ENCODE assay signal across 10 cellular contexts in genomic region chr19:4589579-4590410, GRCh38. TPM values are rescaled to one million over a fixed set of nuclear protein-coding genes. Genes with fewer than 3 reads are reported as not detected.
DNase-seq lines count a peak whose midpoint lies in the region; TF ChIP-seq lines count a peak whose summit lies in the region.
"Had no signal": no experiment of that assay in that cellular context is flagged by ENCODE, and none has a peak within 500 bp of the region (broad histone marks: within the 10 kb centered on the region; RNA-seq: fewer than 3 reads in every experiment).

No MANE protein-coding gene starts in this region.

- no peaks in the 10 kb centered on the region for H3K9me3 ChIP-seq in fibroblast of lung (ENCODE audit: control insufficient read depth, insufficient read depth, low read depth, low read length)
- H3K9me3 ChIP-seq in spleen: no peaks in the 10 kb centered on the region
- H3K9me3 ChIP-seq: gastrocnemius medialis had no signal

- no peaks in the 10 kb centered on the region for H4K20me1 ChIP-seq in fibroblast of lung (ENCODE audit: control insufficient read depth, extremely low read depth, insufficient read depth, low read length)

- no peak overlapping the region for H3K4me2 ChIP-seq in fibroblast of lung (ENCODE audit: extremely low read depth, insufficient read depth, low read length)

- no peaks in the 10 kb centered on the region for H3K4me1 Mint-ChIP-seq in activated CD4-positive, alpha-beta T cell treated with anti-CD3 and anti-CD28 coated beads, Interleukin-2, amount 10 ng/mL, durations not matched to agents 24 days and 14 days

- H3K4me3 ChIP-seq in fibroblast of lung (replicated peaks in 1 of 4; ENCODE audit: control extremely low read depth in 1 of 4, insufficient read depth in 1 of 4, low read depth in 3 of 4, low read length in 4 of 4) (no peak overlapping the region), spleen (no peak overlapping the region)
- H3K4me3 ChIP-seq: gastrocnemius medialis had no signal

- no peak overlapping the region for H3K27ac Mint-ChIP-seq in activated CD4-positive, alpha-beta T cell treated with anti-CD3 and anti-CD28 coated beads, Interleukin-2, amount 10 ng/mL, durations not matched to agents 24 days and 14 days

- H3K36me3 Mint-ChIP-seq in activated CD4-positive, alpha-beta T cell treated with anti-CD3 and anti-CD28 coated beads, Interleukin-2, amount 10 ng/mL, durations not matched to agents 24 days and 14 days (ENCODE audit: low read depth): no peaks in the 10 kb centered on the region

- CTCF ChIA-PET in HEK293T (lab: Yijun Ruan, JAX): interaction anchor here (0.6 to 1.8 kb wide), 4 partner anchors 10 to 83 kb away, joined by 3 to 9 read pairs (median 6); no protein-coding TSS in a partner anchor

- no peak overlapping the region for H3K4me3 Mint-ChIP-seq in activated CD4-positive, alpha-beta T cell treated with anti-CD3 and anti-CD28 coated beads, Interleukin-2, amount 10 ng/mL, durations not matched to agents 24 days and 14 days

- no peak overlapping the region for H3K9ac ChIP-seq in fibroblast of lung (ENCODE audit: insufficient read depth, low read length)

- WGBS in spleen, 5 donors: 46 to 54% (median 50%) methylated on average over 11 of the region's 11 CpGs

- no peak for TF ChIP-seq POLR2A in spleen (IDR thresholded peaks at IDR 0.05)

- H3K27me3 Mint-ChIP-seq in activated CD4-positive, alpha-beta T cell treated with anti-CD3 and anti-CD28 coated beads, Interleukin-2, amount 10 ng/mL, durations not matched to agents 24 days and 14 days: peaks cover 40% of the 10 kb centered on the region

- intact Hi-C loops in activated CD4-positive, alpha-beta T cell treated with anti-CD3 and anti-CD28 coated beads, Interleukin-2, amount 10 ng/mL, durations not matched to agents 24 days and 14 days (cut with micrococcal nuclease): no loop called here
- intact Hi-C loops in spleen (cut with DNase I; ENCODE audit: low total_unique reads): no loop called here

- TF ChIP-seq CTCF in fibroblast of lung (conservative IDR thresholded peaks at IDR 0.05 in 1 of 2, IDR thresholded peaks at IDR 0.05 in 1 of 2; ENCODE audit: low read depth in 1 of 2, low read length in 2 of 2): peak; percentile 11 to 52
- TF ChIP-seq CTCF in spleen (IDR thresholded peaks at IDR 0.05 in 8 of 11, conservative IDR thresholded peaks at IDR 0.05 in 3 of 11): peak in 8 of 11 experiments; percentile 6 to 57 (median 33)

- H3K36me3 ChIP-seq in fibroblast of lung (ENCODE audit: control insufficient read depth, insufficient read depth, low read length) (no peaks in the 10 kb centered on the region), spleen (no peaks in the 10 kb centered on the region)
- H3K36me3 ChIP-seq: gastrocnemius medialis had no signal

- H3K4me1 ChIP-seq in fibroblast of lung (ENCODE audit: control insufficient read depth, extremely low read depth, insufficient read depth, low read length) (no peaks in the 10 kb centered on the region), spleen (peaks cover under 1 to 6% (median 3%) of the 10 kb centered on the region in 6 donors)

- H3K27me3 ChIP-seq in fibroblast of lung (ENCODE audit: control insufficient read depth, insufficient read depth, low read length): peaks cover 15% of the 10 kb centered on the region
- peaks cover 0 to 94% (median 20%) of the 10 kb centered on the region in 7 donors for H3K27me3 ChIP-seq in spleen (replicated peaks in 1 of 7)

- H3K79me2 ChIP-seq in fibroblast of lung (ENCODE audit: control insufficient read depth, insufficient read depth, low read length): no peaks in the 10 kb centered on the region

- H3K9me3 Mint-ChIP-seq in activated CD4-positive, alpha-beta T cell treated with anti-CD3 and anti-CD28 coated beads, Interleukin-2, amount 10 ng/mL, durations not matched to agents 24 days and 14 days: no peaks in the 10 kb centered on the region

- no peak overlapping the region for H3K27ac ChIP-seq in fibroblast of lung (ENCODE audit: insufficient read depth, low read length)
- no peak overlapping the region for H3K27ac ChIP-seq in spleen
- H3K27ac ChIP-seq: gastrocnemius medialis had no signal

- no peak overlapping the region for H2AFZ ChIP-seq in fibroblast of lung (ENCODE audit: low read length)

- POLR2A ChIA-PET in HEK293T (lab: Yijun Ruan, JAX): no interaction called here

- DNase-seq in activated CD4-positive, alpha-beta T cell treated with anti-CD3 and anti-CD28 coated beads, Interleukin-2, amount 10 ng/mL, durations not matched to agents 24 days and 14 days: peak; percentile 67
- no peak for DNase-seq in activated CD4-positive, alpha-beta T cell treated with anti-CD3 and anti-CD28 coated beads for 4 hours
- DNase-seq in OCI-M1 (lab: John Stamatoyannopoulos, UW) (peak; percentile 74), fibroblast of lung (ENCODE audit: low read depth in 2 of 2) (no peak), spleen (no peak), inferior parietal cortex (ENCODE audit: extremely low spot score) (no peak), NCI-H748 treated with DMSO at 0.1 percent for 48 hours (lab: John Stamatoyannopoulos, UW) (no peak), HEK293T (ENCODE audit: extremely low spot score) (no peak)
- DNase-seq: activated CD8-positive, alpha-beta memory T cell treated with anti-CD3 and anti-CD28 coated beads for 24 hours; gastrocnemius medialis had no signal

TF ChIP-seq in HEK293T, 16 proteins besides CTCF, POLR2A, EP300 and RAD21:
- TF ChIP-seq FOXM1 (IDR thresholded peaks at IDR 0.05; ENCODE audit: borderline replicate concordance): no peak
- TF ChIP-seq ZNF384 (IDR thresholded peaks at IDR 0.05): no peak
- TF ChIP-seq TARDBP (IDR thresholded peaks at IDR 0.05): no peak
- no peak for TF ChIP-seq CTBP1 (IDR thresholded peaks at IDR 0.05; ENCODE audit: borderline replicate concordance)
- no peak for TF ChIP-seq SUZ12 (IDR thresholded peaks at IDR 0.05)
- TF ChIP-seq NFRKB (IDR thresholded peaks at IDR 0.05): no peak
- no peak for TF ChIP-seq BHLHE40 (IDR thresholded peaks at IDR 0.05; ENCODE audit: borderline replicate concordance)
- no peak for TF ChIP-seq ARNT (IDR thresholded peaks at IDR 0.05)
- TF ChIP-seq FOXK2 (IDR thresholded peaks at IDR 0.05): no peak
- TF ChIP-seq ELF4 (IDR thresholded peaks at IDR 0.05): no peak
- no peak for TF ChIP-seq HDGF (IDR thresholded peaks at IDR 0.05; ENCODE audit: borderline replicate concordance)
- TF ChIP-seq FOXA1 (IDR thresholded peaks at IDR 0.05): no peak
- TF ChIP-seq LEF1 (IDR thresholded peaks at IDR 0.05; ENCODE audit: borderline replicate concordance): no peak
- no peak for TF ChIP-seq SP1 (IDR thresholded peaks at IDR 0.05)
- no peak for TF ChIP-seq L3MBTL2 (conservative IDR thresholded peaks at IDR 0.05)
- TF ChIP-seq PKNOX1 (IDR thresholded peaks at IDR 0.05): no peak

RNA-seq across cellular contexts. Expression of gene SEMA6B, which starts 30.3 kb away (rescaled TPM):
- 0.40 TPM in 1 of 2 replicates, not detected in the other for total RNA-seq in activated CD4-positive, alpha-beta T cell treated with anti-CD3 and anti-CD28 coated beads, Interleukin-2, amount 10 ng/mL, durations not matched to agents 24 days and 14 days
- total RNA-seq in fibroblast of lung: under 0.01 TPM in 2 replicates
- polyA plus RNA-seq in fibroblast of lung: 0.07 and 0.31 TPM in 2 replicates
- polyA plus RNA-seq in fibroblast of lung (2012): 0.16 and 0.45 TPM in 2 replicates
- polyA minus RNA-seq in fibroblast of lung (ENCODE audit: low replicate concordance): 0.33 and 1.6 TPM in 2 replicates
- total RNA-seq in spleen: 10 to 100 TPM; 20.7 to 85.0 (median 55.6) TPM
- 10 to 100 TPM in 2 of 3 donors, 1 to 10 TPM in 1; 5.5 to 24.6 (median 11.2) TPM for polyA plus RNA-seq in spleen

RNA-seq across cellular contexts. Expression of gene TNFAIP8L1, which starts 49.5 kb away (rescaled TPM):
- total RNA-seq in activated CD4-positive, alpha-beta T cell treated with anti-CD3 and anti-CD28 coated beads, Interleukin-2, amount 10 ng/mL, durations not matched to agents 24 days and 14 days: 12.5 and 13.5 TPM in 2 replicates
- 1.5 and 4.0 TPM in 2 replicates for total RNA-seq in fibroblast of lung
- 2.3 and 3.0 TPM in 2 replicates for polyA plus RNA-seq in fibroblast of lung
- 3.2 and 4.4 TPM in 2 replicates for polyA plus RNA-seq in fibroblast of lung (2012)
- 3.5 and 4.9 TPM in 2 replicates for polyA minus RNA-seq in fibroblast of lung (ENCODE audit: low replicate concordance)
- 10 to 100 TPM; 21.6 to 39.8 (median 27.5) TPM for total RNA-seq in spleen
- polyA plus RNA-seq in spleen: 10 to 100 TPM; 12.5 to 36.7 (median 13.8) TPM

RNA-seq across cellular contexts. Expression of gene LRG1, which starts 50.0 kb away (rescaled TPM):
- total RNA-seq in activated CD4-positive, alpha-beta T cell treated with anti-CD3 and anti-CD28 coated beads, Interleukin-2, amount 10 ng/mL, durations not matched to agents 24 days and 14 days: 0.24 and 0.40 TPM in 2 replicates
- total RNA-seq in fibroblast of lung (not detected in 2 replicates), spleen (10 to 100 TPM in 6 of 7 donors, 1 to 10 TPM in 1; 9.6 to 54.0 (median 15.8) TPM)
- polyA plus RNA-seq in fibroblast of lung (0.10 TPM in 1 of 2 replicates, not detected in the other), spleen (1 to 10 TPM; 1.7 to 5.6 (median 2.3) TPM)
- not detected in 2 replicates for polyA plus RNA-seq in fibroblast of lung (2012)
- polyA minus RNA-seq in fibroblast of lung (ENCODE audit: low replicate concordance): 0.07 TPM in 1 of 2 replicates, not detected in the other

RNA-seq across cellular contexts. Expression of gene PLIN5, which starts 54.8 kb away (rescaled TPM):
- total RNA-seq in activated CD4-positive, alpha-beta T cell treated with anti-CD3 and anti-CD28 coated beads, Interleukin-2, amount 10 ng/mL, durations not matched to agents 24 days and 14 days: not detected in 2 replicates
- not detected in 2 replicates for total RNA-seq in fibroblast of lung
- polyA plus RNA-seq in fibroblast of lung: not detected in 2 replicates
- not detected in 2 replicates for polyA plus RNA-seq in fibroblast of lung (2012)
- not detected in 2 replicates for polyA minus RNA-seq in fibroblast of lung (ENCODE audit: low replicate concordance)
- 10 to 100 TPM in 4 of 7 donors, 1 to 10 TPM in 3; 2.4 to 18.4 (median 15.1) TPM for total RNA-seq in spleen
- polyA plus RNA-seq in spleen: 1 to 10 TPM in 2 of 3 donors, under 1 TPM in 1; 0.82 to 2.2 (median 2.1) TPM

Comparison
In these comparisons a context has a peak if more than half of its experiments do, and no peak if none do; other contexts are left out.
1. DNase-seq: peak in activated CD4-positive, alpha-beta T cell treated with anti-CD3 and anti-CD28 coated beads, Interleukin-2, amount 10 ng/mL, durations not matched to agents 24 days and 14 days (single experiment) and OCI-M1 (single experiment); none in activated CD4-positive, alpha-beta T cell treated with anti-CD3 and anti-CD28 coated beads for 4 hours (0 of 2), fibroblast of lung (0 of 2), spleen (single experiment), inferior parietal cortex (single experiment), NCI-H748 treated with DMSO at 0.1 percent for 48 hours (single experiment) and HEK293T (single experiment).
2. RNA of gene SEMA6B, which starts 30.3 kb away (total RNA-seq): 20.7 to 85.0 TPM in spleen; 0.40 TPM in activated CD4-positive, alpha-beta T cell treated with anti-CD3 and anti-CD28 coated beads, Interleukin-2, amount 10 ng/mL, durations not matched to agents 24 days and 14 days and under 0.01 TPM in fibroblast of lung; every median in the first group is over 10 times any median in the second.